29 cellular contexts compared by ENCODE assay signal in the genomic region with DNA sequence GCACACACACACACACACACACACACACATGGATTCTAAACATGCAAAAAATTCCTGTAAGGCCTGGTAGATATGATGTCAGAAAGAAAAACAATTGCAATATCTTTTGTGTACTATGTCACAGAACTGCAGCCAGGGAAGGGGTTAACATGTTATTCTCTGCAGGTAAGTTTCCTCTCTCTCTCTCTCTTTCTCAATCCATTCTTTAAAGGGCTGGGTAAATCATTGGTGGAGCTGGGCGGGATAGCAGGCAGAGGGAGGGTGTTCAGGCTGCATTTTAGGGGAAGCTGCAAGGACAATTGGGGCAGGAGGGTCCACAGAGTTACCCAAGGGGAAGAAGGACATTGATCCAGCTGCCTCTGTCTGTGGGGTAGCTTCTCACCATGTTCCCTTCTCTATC.
A peak's percentile ranks its signal among the peaks of the same experiment; 100 is the strongest.
DNase-seq lines count a peak whose midpoint lies in the region; ATAC-seq, FAIRE-seq and TF ChIP-seq lines count a peak whose summit lies in the region.
"Had no signal": no experiment of that assay in that cellular context is flagged by ENCODE, and none has a peak within 500 bp of the region (broad histone marks: within the 10 kb centered on the region; RNA-seq: fewer than 3 reads in every experiment).

No MANE protein-coding gene starts in this region.

- H3K23ac ChIP-seq in mesendoderm (ENCODE audit: low read length), result no peak overlapping the region

- H2BK5ac ChIP-seq in mesendoderm (ENCODE audit: low read length), result no peak overlapping the region

- DNase-seq in A549 (ENCODE audit: low read depth in 1 of 2, low spot score in 1 of 2) (no peak), H7 (peak; percentile 37), SK-N-MC (ENCODE audit: low read depth, low spot score) (no peak), mesendoderm (no peak), HPDE6-E6E7 (ENCODE audit: extremely low spot score) (no peak), smooth muscle cell (lab: John Stamatoyannopoulos, UW; ENCODE audit: unreplicated experiment) (no peak), NCI-H1417 (lab: John Stamatoyannopoulos, UW) (no peak), NCI-H510A (lab: John Stamatoyannopoulos, UW) (no peak)
- DNase-seq: 8988T; CD4-positive, CD25-positive, alpha-beta regulatory T cell; DMS53; HFFc6; KG1; NCI-H1048; NCI-H1417 treated with DMSO at 0.1 percent for 48 hours; NCI-H1694 treated with DMSO at 0.1 percent for 48 hours; NCI-H2081; NCI-H2171; NCI-H226; NCI-H510A treated with DMSO at 0.1 percent for 48 hours; NCI-H748 treated with DMSO at 0.1 percent for 48 hours; NK-92 treated with Interleukin-12 subunit alpha and Interleukin-12 subunit beta, amount 100 ng/mL, for 24 hours; PC-3; SJCRH30 had no signal

- H4K5ac ChIP-seq in mesendoderm (ENCODE audit: low read length), result no peak overlapping the region

- no peak overlapping the region for H3K4ac ChIP-seq in mesendoderm (ENCODE audit: low read depth, low read length)

- no peak overlapping the region for H2AK5ac ChIP-seq in mesendoderm (ENCODE audit: low read length)

- H3K9me3 ChIP-seq in A549 (no peaks in the 10 kb centered on the region), SK-N-MC (ENCODE audit: low read depth, low read length) (no peaks in the 10 kb centered on the region), smooth muscle cell (replicated peaks; ENCODE audit: low read depth) (no peaks in the 10 kb centered on the region)
- H3K9me3 ChIP-seq: BLaER1, HAP-1, SJCRH30 had no signal

- peaks cover 7% of the 10 kb centered on the region; the same call in 2 of the 3 replicates for H3K4me1 ChIP-seq in A549
- no peaks in the 10 kb centered on the region for H3K4me1 ChIP-seq in mesendoderm (ENCODE audit: control insufficient read depth, low read depth, low read length)
- H3K4me1 ChIP-seq in smooth muscle cell (ENCODE audit: low read depth), result no peaks in the 10 kb centered on the region
- H3K4me1 ChIP-seq: HAP-1 had no signal

- no peaks in the 10 kb centered on the region for H4K20me1 ChIP-seq in smooth muscle cell (ENCODE audit: low read depth)
- H4K20me1 ChIP-seq: BLaER1 had no signal

- H3K56ac ChIP-seq in mesendoderm (ENCODE audit: low read length), result peak overlapping the region; percentile 62

- TF ChIP-seq EP300 in A549 (IDR thresholded peaks at IDR 0.05), result no peak

- no peak for TF ChIP-seq RAD21 in A549 (conservative IDR thresholded peaks at IDR 0.05 in 1 of 2, IDR thresholded peaks at IDR 0.05 in 1 of 2)

- H4K8ac ChIP-seq in mesendoderm (ENCODE audit: low read depth, low read length), result no peak overlapping the region

- H3K4me2 ChIP-seq in A549 (peak overlapping the region; percentile 7; the same call in 1 of the 3 replicates), mesendoderm (ENCODE audit: low read length) (no peak overlapping the region), smooth muscle cell (no peak overlapping the region)

- no peak overlapping the region for H2AFZ ChIP-seq in smooth muscle cell (ENCODE audit: low read depth)

- H3K9ac ChIP-seq in SK-N-MC (ENCODE audit: insufficient read length) (no peak overlapping the region), mesendoderm (ENCODE audit: low read length) (peak overlapping the region; percentile 20), smooth muscle cell (ENCODE audit: low read depth) (no peak overlapping the region)
- H3K9ac ChIP-seq: BLaER1 had no signal

- TF ChIP-seq CTCF in A549 (IDR thresholded peaks at IDR 0.05), result no peak
- no peak for TF ChIP-seq CTCF in smooth muscle cell (IDR thresholded peaks at IDR 0.05; ENCODE audit: borderline replicate concordance, insufficient read depth, poor library complexity, severe bottlenecking)

- H3K27ac ChIP-seq in A549 (no peak overlapping the region), SK-N-MC (peak overlapping the region; percentile 88; the same call in 1 of the 2 replicates), mesendoderm (ENCODE audit: low read depth, low read length) (no peak overlapping the region), smooth muscle cell (ENCODE audit: low read depth) (no peak overlapping the region)
- H3K27ac ChIP-seq: BLaER1, SJCRH30 had no signal

- CTCF ChIA-PET in A549 (lab: Yijun Ruan, JAX), result interaction anchor here (0.6 to 1.7 kb wide), 3 partner anchors 105 to 181 kb away, joined by 3 to 7 read pairs (median 3); no protein-coding TSS in a partner anchor

- no peak overlapping the region for H3K18ac ChIP-seq in mesendoderm (ENCODE audit: low read length)

- no peaks in the 10 kb centered on the region for H3K79me1 ChIP-seq in mesendoderm (ENCODE audit: low read length)

- H2BK120ac ChIP-seq in mesendoderm (ENCODE audit: low read depth, low read length), result no peak overlapping the region

- H3K79me2 ChIP-seq in mesendoderm (ENCODE audit: control insufficient read depth, insufficient read depth, low read length) (no peaks in the 10 kb centered on the region), smooth muscle cell (ENCODE audit: low read depth) (no peaks in the 10 kb centered on the region)

- no peaks in the 10 kb centered on the region for H3K27me3 ChIP-seq in H7 (ENCODE audit: control insufficient read depth, insufficient read depth, low read length)
- no peaks in the 10 kb centered on the region for H3K27me3 ChIP-seq in mesendoderm (ENCODE audit: insufficient read depth, low read length, poor library complexity)
- H3K27me3 ChIP-seq in smooth muscle cell (ENCODE audit: low read depth), result no peaks in the 10 kb centered on the region
- H3K27me3 ChIP-seq: BLaER1, SJCRH30 had no signal

- no peaks in the 10 kb centered on the region for H3F3A ChIP-seq in smooth muscle cell (ENCODE audit: low read depth)

- H3K36me3 ChIP-seq in H7 (replicated peaks; ENCODE audit: control insufficient read depth, insufficient read depth, low read length) (no peaks in the 10 kb centered on the region), SK-N-MC (ENCODE audit: insufficient read depth, low read length) (no peaks in the 10 kb centered on the region), mesendoderm (ENCODE audit: control insufficient read depth, insufficient read depth, low read length) (no peaks in the 10 kb centered on the region), smooth muscle cell (ENCODE audit: low read depth) (no peaks in the 10 kb centered on the region)
- H3K36me3 ChIP-seq: BLaER1, HAP-1, SJCRH30 had no signal

- no peak for ATAC-seq in A549
- ATAC-seq: PC-3, Right ventricle myocardium inferior had no signal

- FAIRE-seq in A549 (lab: Jason Lieb, UNC), result no peak
- FAIRE-seq: G401.6, HTR-8/SVneo had no signal

- POLR2A ChIA-PET in A549 (lab: Yijun Ruan, JAX), result no interaction called here

- H2BK15ac ChIP-seq in mesendoderm (replicated peaks; ENCODE audit: low read depth), result no peak overlapping the region

- H3K4me3 ChIP-seq in A549, result no peak overlapping the region
- H3K4me3 ChIP-seq in H7 (ENCODE audit: insufficient read depth, low read depth, low read length), result no peak overlapping the region
- no peak overlapping the region for H3K4me3 ChIP-seq in SK-N-MC
- H3K4me3 ChIP-seq in mesendoderm (ENCODE audit: low read length), result no peak overlapping the region
- H3K4me3 ChIP-seq in smooth muscle cell, result no peak overlapping the region
- H3K4me3 ChIP-seq: BLaER1, HAP-1, SJCRH30 had no signal

- no peak for TF ChIP-seq POLR2A in A549 (IDR thresholded peaks at IDR 0.05; ENCODE audit: low read length)

- 17% methylated on average over 1 of the region's 1 CpG for WGBS in A549 (ENCODE audit: missing lambda C conversion rate)
- no CpG with 5 or more reads among the region's 1 CpG for WGBS in mesendoderm (ENCODE audit: extremely low coverage, insufficient coverage, low lambda C conversion rate)
- WGBS in smooth muscle cell (ENCODE audit: low lambda C conversion rate), result 85% methylated on average over 1 of the region's 1 CpG

TF ChIP-seq in A549, 52 proteins besides CTCF, POLR2A, EP300 and RAD21:
- TF ChIP-seq MYC (IDR thresholded peaks at IDR 0.05; ENCODE audit: borderline replicate concordance, low read length) (no peak), KDM1A (IDR thresholded peaks at IDR 0.05; ENCODE audit: low read depth) (no peak)
